8 cellular contexts compared by ENCODE assay signal in genomic region chr1:28668956-28669719, GRCh38. TPM values are rescaled to one million over a fixed set of nuclear protein-coding genes. Genes with fewer than 3 reads are reported as not detected.
DNase-seq lines count a peak whose midpoint lies in the region; ATAC-seq and TF ChIP-seq lines count a peak whose summit lies in the region.

No MANE protein-coding gene starts in this region.

- H3K27me3 ChIP-seq in RWPE2 (ENCODE audit: insufficient read depth, poor library complexity, severe bottlenecking): no peaks in the 10 kb centered on the region
- H3K27me3 ChIP-seq in uterus: no peaks in the 10 kb centered on the region

- DNase-seq in COR-L47 (lab: John Stamatoyannopoulos, UW): peak; percentile 86
- peak; percentile 67 for DNase-seq in RWPE2 (ENCODE audit: low spot score)
- peak; percentile 75 for DNase-seq in activated naive CD4-positive, alpha-beta T cell treated with anti-CD3 and anti-CD28 coated beads, Interleukin-2, amount 10 ng/mL, durations not matched to agents 7 days and 5 days
- peak; percentile 38 for DNase-seq in glomerular visceral epithelial cell (ENCODE audit: extremely low spot score)
- peak; percentile 43 for DNase-seq in pons (ENCODE audit: low spot score)
- peak; percentile 44 to 52 for DNase-seq in uterus

- H3K9me3 Mint-ChIP-seq in activated naive CD4-positive, alpha-beta T cell treated with anti-CD3 and anti-CD28 coated beads, Interleukin-2, amount 10 ng/mL, durations not matched to agents 7 days and 5 days: no peaks in the 10 kb centered on the region

- H3K36me3 ChIP-seq in RWPE2 (ENCODE audit: low read depth) (no peaks in the 10 kb centered on the region; the same call in 1 of the 2 replicates), uterus (no peaks in the 10 kb centered on the region)

- peak; percentile 55 for ATAC-seq in GM19452 (IDR thresholded peaks at IDR 0.05; ENCODE audit: unreplicated experiment)
- ATAC-seq in HG03565 (IDR thresholded peaks at IDR 0.05; ENCODE audit: unreplicated experiment): peak; percentile 30
- ATAC-seq in RWPE2 (ENCODE audit: low read depth): peak; percentile 51

- peaks cover 22% of the 10 kb centered on the region for H3K4me1 Mint-ChIP-seq in activated naive CD4-positive, alpha-beta T cell treated with anti-CD3 and anti-CD28 coated beads, Interleukin-2, amount 10 ng/mL, durations not matched to agents 7 days and 5 days

- H3K36me3 Mint-ChIP-seq in activated naive CD4-positive, alpha-beta T cell treated with anti-CD3 and anti-CD28 coated beads, Interleukin-2, amount 10 ng/mL, durations not matched to agents 7 days and 5 days: peaks cover 4% of the 10 kb centered on the region

- H3K4me3 Mint-ChIP-seq in activated naive CD4-positive, alpha-beta T cell treated with anti-CD3 and anti-CD28 coated beads, Interleukin-2, amount 10 ng/mL, durations not matched to agents 7 days and 5 days: peak overlapping the region; percentile 96

- H3K9me3 ChIP-seq in RWPE2 (ENCODE audit: severe bottlenecking) (no peaks in the 10 kb centered on the region), uterus (no peaks in the 10 kb centered on the region)

- CTCF ChIA-PET in activated naive CD4-positive, alpha-beta T cell treated with anti-CD3 and anti-CD28 coated beads, Interleukin-2, amount 10 ng/mL, durations not matched to agents 7 days and 5 days (lab: Charles Lee): interaction anchor here (2.6 kb wide), 1 partner anchor 25 kb away, joined by 12 read pairs; the partner anchor contains the start of gene TAF12

- H3K4me1 ChIP-seq in RWPE2 (ENCODE audit: insufficient read depth, poor library complexity, severe bottlenecking) (peaks cover 4% of the 10 kb centered on the region), uterus (no peaks in the 10 kb centered on the region)

- no peaks in the 10 kb centered on the region for H3K27me3 Mint-ChIP-seq in activated naive CD4-positive, alpha-beta T cell treated with anti-CD3 and anti-CD28 coated beads, Interleukin-2, amount 10 ng/mL, durations not matched to agents 7 days and 5 days

- TF ChIP-seq POLR2A in uterus (IDR thresholded peaks at IDR 0.05): no peak

- H3K27ac Mint-ChIP-seq in activated naive CD4-positive, alpha-beta T cell treated with anti-CD3 and anti-CD28 coated beads, Interleukin-2, amount 10 ng/mL, durations not matched to agents 7 days and 5 days: peak overlapping the region; percentile 99

- H3K27ac ChIP-seq in RWPE2 (ENCODE audit: poor library complexity, severe bottlenecking) (peak overlapping the region; percentile 94), uterus (peak overlapping the region; percentile 95 to 98)

- TF ChIP-seq CTCF in RWPE2 (IDR thresholded peaks at IDR 0.05; ENCODE audit: poor library complexity, severe bottlenecking) (no peak), uterus (IDR thresholded peaks at IDR 0.05) (no peak)

- H3K4me3 ChIP-seq in RWPE2 (ENCODE audit: severe bottlenecking): peak overlapping the region; percentile 96
- H3K4me3 ChIP-seq in uterus: peak overlapping the region; percentile 60 to 87

- intact Hi-C loops in uterus (cut with DNase I; ENCODE audit: low total_unique reads): loop anchor here (10.0 kb wide), 1 partner anchor 66 kb away; the partner anchor contains the start of gene YTHDF2

RNA-seq across cellular contexts. Expression of gene GMEB1, which starts 0.6 kb away (rescaled TPM):
- total RNA-seq in uterus: 10 to 100 TPM in 3 of 4 donors, 1 to 10 TPM in 1; 2.4 to 37.4 (median 15.2) TPM

RNA-seq across cellular contexts. Expression of gene RNU11, which starts 20.7 kb away (rescaled TPM):
- not detected for total RNA-seq in uterus

RNA-seq across cellular contexts. Expression of gene TAF12, which starts 26.3 kb away (rescaled TPM):
- total RNA-seq in uterus: 10 to 100 TPM in 3 of 4 donors, 1 to 10 TPM in 1; 5.3 to 24.4 (median 13.7) TPM

Comparison
In these comparisons a context has a peak if more than half of its experiments do, and no peak if none do; other contexts are left out.
1. Peak in every context shown above with its lines: DNase-seq, ATAC-seq, H3K4me3 ChIP-seq and H3K27ac ChIP-seq.